Comparison of ENCODE assay signal across 1 cellular context in genomic region chr18:57659463-57660102, GRCh38.
TF ChIP-seq lines count a peak whose summit lies in the region.

No MANE protein-coding gene starts in this region.

TF ChIP-seq in IMR-90, 13 proteins besides CTCF, POLR2A, EP300 and RAD21:
- no peak for TF ChIP-seq RFX5 (IDR thresholded peaks at IDR 0.05; ENCODE audit: low read depth, low read length)
